1 cellular context compared by ENCODE assay signal in the genomic region with DNA sequence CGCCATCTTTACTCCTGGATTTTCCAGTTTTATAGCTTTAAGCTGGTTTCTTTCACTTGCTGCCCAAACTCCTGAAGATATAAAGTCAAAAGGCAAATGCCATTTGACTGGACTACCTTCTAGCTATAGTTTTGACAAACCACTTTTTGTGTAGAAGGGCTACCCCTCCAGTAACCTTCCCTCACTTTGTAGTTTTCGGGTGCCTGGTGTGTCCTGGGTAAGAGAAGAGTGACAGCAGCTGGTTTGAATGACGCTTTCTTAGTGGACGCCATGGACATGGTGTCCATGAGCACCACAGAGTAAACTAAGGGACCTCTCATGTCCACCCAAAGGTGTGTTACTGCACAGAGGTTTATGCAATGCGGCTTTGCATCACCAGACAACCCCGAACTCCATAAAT.
TF ChIP-seq lines count a peak whose summit lies in the region.

No MANE protein-coding gene starts in this region.

TF ChIP-seq in endothelial cell of umbilical vein, 7 proteins besides CTCF, POLR2A, EP300 and RAD21 (continued from another document):
- no peak for TF ChIP-seq MYC (IDR thresholded peaks at IDR 0.05; ENCODE audit: low read depth, low read length)
- no peak for TF ChIP-seq EZH2 (IDR thresholded peaks at IDR 0.05; ENCODE audit: borderline replicate concordance, low read depth, low read length, severe bottlenecking)
- TF ChIP-seq, protein P1, sequence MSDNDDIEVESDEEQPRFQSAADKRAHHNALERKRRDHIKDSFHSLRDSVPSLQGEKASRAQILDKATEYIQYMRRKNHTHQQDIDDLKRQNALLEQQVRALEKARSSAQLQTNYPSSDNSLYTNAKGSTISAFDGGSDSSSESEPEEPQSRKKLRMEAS (IDR thresholded peaks at IDR 0.05; ENCODE audit: insufficient read depth, insufficient read length): no peak
- no peak for TF ChIP-seq FOS (IDR thresholded peaks at IDR 0.05; ENCODE audit: borderline replicate concordance, insufficient read depth, low read length)
- TF ChIP-seq GATA2 (IDR thresholded peaks at IDR 0.05; ENCODE audit: insufficient read depth, insufficient read length, low read depth, low read length): no peak
TF ChIP-seq in endothelial cell of umbilical vein: peak in this region for 0.
